1 cellular context compared by ENCODE assay signal in genomic region chr20:37265152-37265551, GRCh38.
TF ChIP-seq lines count a peak whose summit lies in the region.

No MANE protein-coding gene starts in this region.

TF ChIP-seq in GM12878, 131 proteins besides CTCF, POLR2A, EP300 and RAD21 (continued from another document and continues in another):
- TF ChIP-seq MXI1 (IDR thresholded peaks at IDR 0.05; ENCODE audit: low read depth, low read length) (no peak), SMARCA5 (IDR thresholded peaks at IDR 0.05) (peak; percentile 88), FOXK2 (IDR thresholded peaks at IDR 0.05) (no peak), SP1 (IDR thresholded peaks at IDR 0.05; ENCODE audit: low read depth, low read length) (no peak), CHD2 (IDR thresholded peaks at IDR 0.05; ENCODE audit: borderline replicate concordance, low read depth, low read length) (no peak), EED (IDR thresholded peaks at IDR 0.05; ENCODE audit: low read depth) (no peak), ZNF217 (IDR thresholded peaks at IDR 0.05) (peak; percentile 74), ATF2 (IDR thresholded peaks at IDR 0.05; ENCODE audit: low read length) (no peak), STAT1 (conservative IDR thresholded peaks at IDR 0.05) (no peak), SUZ12 (IDR thresholded peaks at IDR 0.05; ENCODE audit: unreplicated experiment) (no peak), MLLT1 (IDR thresholded peaks at IDR 0.05) (0 out of 2 replicates have a peak, but pooled peaks have one; percentile 25), BHLHE40 (IDR thresholded peaks at IDR 0.05; ENCODE audit: borderline replicate concordance in 1 of 2, low read depth in 2 of 2, low read length in 1 of 2) (peak in 1 of 2 experiments; percentile 27; a peak in 1 of 4 replicates), CBX3 (IDR thresholded peaks at IDR 0.05; ENCODE audit: borderline replicate concordance, low read depth) (no peak), JUND (IDR thresholded peaks at IDR 0.05; ENCODE audit: low read depth, low read length) (no peak), ZNF384 (IDR thresholded peaks at IDR 0.05; ENCODE audit: borderline replicate concordance, low read depth, low read length) (no peak), TAF1 (IDR thresholded peaks at IDR 0.05; ENCODE audit: borderline replicate concordance, low read depth, low read length) (no peak), CBFB (IDR thresholded peaks at IDR 0.05; ENCODE audit: low read depth) (no peak), ZBED1 (IDR thresholded peaks at IDR 0.05; ENCODE audit: borderline replicate concordance) (no peak), MEF2A (IDR thresholded peaks at IDR 0.05; ENCODE audit: insufficient read depth, low read depth, low read length) (no peak), RFX5 (IDR thresholded peaks at IDR 0.05; ENCODE audit: low read depth, low read length) (no peak), PML (IDR thresholded peaks at IDR 0.05; ENCODE audit: low read length) (no peak), ZSCAN29 (IDR thresholded peaks at IDR 0.05) (no peak), CREM (IDR thresholded peaks at IDR 0.05; ENCODE audit: low read depth) (no peak), USF2 (IDR thresholded peaks at IDR 0.05; ENCODE audit: borderline replicate concordance, low read depth, low read length) (no peak), ZBTB11 (CRISPR knock-in tag; IDR thresholded peaks at IDR 0.05) (no peak), NFIC (IDR thresholded peaks at IDR 0.05; ENCODE audit: low read depth, low read length) (no peak), RBBP5 (conservative IDR thresholded peaks at IDR 0.05) (no peak), YBX1 (IDR thresholded peaks at IDR 0.05) (no peak), MTA2 (IDR thresholded peaks at IDR 0.05; ENCODE audit: low read depth) (peak; percentile 77), EGR1 (IDR thresholded peaks at IDR 0.05; ENCODE audit: borderline replicate concordance in 1 of 2, low read depth in 2 of 2, low read length in 2 of 2) (no peak), WRNIP1 (IDR thresholded peaks at IDR 0.05; ENCODE audit: borderline replicate concordance, low read depth, low read length) (no peak), RB1 (IDR thresholded peaks at IDR 0.05; ENCODE audit: borderline replicate concordance) (no peak), ESRRA (IDR thresholded peaks at IDR 0.05; ENCODE audit: low read length) (no peak)
- TF ChIP-seq, protein P1, sequence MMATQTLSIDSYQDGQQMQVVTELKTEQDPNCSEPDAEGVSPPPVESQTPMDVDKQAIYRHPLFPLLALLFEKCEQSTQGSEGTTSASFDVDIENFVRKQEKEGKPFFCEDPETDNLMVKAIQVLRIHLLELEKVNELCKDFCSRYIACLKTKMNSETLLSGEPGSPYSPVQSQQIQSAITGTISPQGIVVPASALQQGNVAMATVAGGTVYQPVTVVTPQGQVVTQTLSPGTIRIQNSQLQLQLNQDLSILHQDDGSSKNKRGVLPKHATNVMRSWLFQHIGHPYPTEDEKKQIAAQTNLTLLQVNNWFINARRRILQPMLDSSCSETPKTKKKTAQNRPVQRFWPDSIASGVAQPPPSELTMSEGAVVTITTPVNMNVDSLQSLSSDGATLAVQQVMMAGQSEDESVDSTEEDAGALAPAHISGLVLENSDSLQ (IDR thresholded peaks at IDR 0.05): no peak
- TF ChIP-seq, protein P2, sequence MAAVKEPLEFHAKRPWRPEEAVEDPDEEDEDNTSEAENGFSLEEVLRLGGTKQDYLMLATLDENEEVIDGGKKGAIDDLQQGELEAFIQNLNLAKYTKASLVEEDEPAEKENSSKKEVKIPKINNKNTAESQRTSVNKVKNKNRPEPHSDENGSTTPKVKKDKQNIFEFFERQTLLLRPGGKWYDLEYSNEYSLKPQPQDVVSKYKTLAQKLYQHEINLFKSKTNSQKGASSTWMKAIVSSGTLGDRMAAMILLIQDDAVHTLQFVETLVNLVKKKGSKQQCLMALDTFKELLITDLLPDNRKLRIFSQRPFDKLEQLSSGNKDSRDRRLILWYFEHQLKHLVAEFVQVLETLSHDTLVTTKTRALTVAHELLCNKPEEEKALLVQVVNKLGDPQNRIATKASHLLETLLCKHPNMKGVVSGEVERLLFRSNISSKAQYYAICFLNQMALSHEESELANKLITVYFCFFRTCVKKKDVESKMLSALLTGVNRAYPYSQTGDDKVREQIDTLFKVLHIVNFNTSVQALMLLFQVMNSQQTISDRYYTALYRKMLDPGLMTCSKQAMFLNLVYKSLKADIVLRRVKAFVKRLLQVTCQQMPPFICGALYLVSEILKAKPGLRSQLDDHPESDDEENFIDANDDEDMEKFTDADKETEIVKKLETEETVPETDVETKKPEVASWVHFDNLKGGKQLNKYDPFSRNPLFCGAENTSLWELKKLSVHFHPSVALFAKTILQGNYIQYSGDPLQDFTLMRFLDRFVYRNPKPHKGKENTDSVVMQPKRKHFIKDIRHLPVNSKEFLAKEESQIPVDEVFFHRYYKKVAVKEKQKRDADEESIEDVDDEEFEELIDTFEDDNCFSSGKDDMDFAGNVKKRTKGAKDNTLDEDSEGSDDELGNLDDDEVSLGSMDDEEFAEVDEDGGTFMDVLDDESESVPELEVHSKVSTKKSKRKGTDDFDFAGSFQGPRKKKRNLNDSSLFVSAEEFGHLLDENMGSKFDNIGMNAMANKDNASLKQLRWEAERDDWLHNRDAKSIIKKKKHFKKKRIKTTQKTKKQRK (IDR thresholded peaks at IDR 0.05; ENCODE audit: low read depth, low read length): no peak
- TF ChIP-seq, protein P3, sequence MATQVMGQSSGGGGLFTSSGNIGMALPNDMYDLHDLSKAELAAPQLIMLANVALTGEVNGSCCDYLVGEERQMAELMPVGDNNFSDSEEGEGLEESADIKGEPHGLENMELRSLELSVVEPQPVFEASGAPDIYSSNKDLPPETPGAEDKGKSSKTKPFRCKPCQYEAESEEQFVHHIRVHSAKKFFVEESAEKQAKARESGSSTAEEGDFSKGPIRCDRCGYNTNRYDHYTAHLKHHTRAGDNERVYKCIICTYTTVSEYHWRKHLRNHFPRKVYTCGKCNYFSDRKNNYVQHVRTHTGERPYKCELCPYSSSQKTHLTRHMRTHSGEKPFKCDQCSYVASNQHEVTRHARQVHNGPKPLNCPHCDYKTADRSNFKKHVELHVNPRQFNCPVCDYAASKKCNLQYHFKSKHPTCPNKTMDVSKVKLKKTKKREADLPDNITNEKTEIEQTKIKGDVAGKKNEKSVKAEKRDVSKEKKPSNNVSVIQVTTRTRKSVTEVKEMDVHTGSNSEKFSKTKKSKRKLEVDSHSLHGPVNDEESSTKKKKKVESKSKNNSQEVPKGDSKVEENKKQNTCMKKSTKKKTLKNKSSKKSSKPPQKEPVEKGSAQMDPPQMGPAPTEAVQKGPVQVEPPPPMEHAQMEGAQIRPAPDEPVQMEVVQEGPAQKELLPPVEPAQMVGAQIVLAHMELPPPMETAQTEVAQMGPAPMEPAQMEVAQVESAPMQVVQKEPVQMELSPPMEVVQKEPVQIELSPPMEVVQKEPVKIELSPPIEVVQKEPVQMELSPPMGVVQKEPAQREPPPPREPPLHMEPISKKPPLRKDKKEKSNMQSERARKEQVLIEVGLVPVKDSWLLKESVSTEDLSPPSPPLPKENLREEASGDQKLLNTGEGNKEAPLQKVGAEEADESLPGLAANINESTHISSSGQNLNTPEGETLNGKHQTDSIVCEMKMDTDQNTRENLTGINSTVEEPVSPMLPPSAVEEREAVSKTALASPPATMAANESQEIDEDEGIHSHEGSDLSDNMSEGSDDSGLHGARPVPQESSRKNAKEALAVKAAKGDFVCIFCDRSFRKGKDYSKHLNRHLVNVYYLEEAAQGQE (IDR thresholded peaks at IDR 0.05; ENCODE audit: low read depth, low read length): no peak
- TF ChIP-seq, protein P4, sequence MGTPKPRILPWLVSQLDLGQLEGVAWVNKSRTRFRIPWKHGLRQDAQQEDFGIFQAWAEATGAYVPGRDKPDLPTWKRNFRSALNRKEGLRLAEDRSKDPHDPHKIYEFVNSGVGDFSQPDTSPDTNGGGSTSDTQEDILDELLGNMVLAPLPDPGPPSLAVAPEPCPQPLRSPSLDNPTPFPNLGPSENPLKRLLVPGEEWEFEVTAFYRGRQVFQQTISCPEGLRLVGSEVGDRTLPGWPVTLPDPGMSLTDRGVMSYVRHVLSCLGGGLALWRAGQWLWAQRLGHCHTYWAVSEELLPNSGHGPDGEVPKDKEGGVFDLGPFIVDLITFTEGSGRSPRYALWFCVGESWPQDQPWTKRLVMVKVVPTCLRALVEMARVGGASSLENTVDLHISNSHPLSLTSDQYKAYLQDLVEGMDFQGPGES (IDR thresholded peaks at IDR 0.05): no peak
- TF ChIP-seq, protein P5, sequence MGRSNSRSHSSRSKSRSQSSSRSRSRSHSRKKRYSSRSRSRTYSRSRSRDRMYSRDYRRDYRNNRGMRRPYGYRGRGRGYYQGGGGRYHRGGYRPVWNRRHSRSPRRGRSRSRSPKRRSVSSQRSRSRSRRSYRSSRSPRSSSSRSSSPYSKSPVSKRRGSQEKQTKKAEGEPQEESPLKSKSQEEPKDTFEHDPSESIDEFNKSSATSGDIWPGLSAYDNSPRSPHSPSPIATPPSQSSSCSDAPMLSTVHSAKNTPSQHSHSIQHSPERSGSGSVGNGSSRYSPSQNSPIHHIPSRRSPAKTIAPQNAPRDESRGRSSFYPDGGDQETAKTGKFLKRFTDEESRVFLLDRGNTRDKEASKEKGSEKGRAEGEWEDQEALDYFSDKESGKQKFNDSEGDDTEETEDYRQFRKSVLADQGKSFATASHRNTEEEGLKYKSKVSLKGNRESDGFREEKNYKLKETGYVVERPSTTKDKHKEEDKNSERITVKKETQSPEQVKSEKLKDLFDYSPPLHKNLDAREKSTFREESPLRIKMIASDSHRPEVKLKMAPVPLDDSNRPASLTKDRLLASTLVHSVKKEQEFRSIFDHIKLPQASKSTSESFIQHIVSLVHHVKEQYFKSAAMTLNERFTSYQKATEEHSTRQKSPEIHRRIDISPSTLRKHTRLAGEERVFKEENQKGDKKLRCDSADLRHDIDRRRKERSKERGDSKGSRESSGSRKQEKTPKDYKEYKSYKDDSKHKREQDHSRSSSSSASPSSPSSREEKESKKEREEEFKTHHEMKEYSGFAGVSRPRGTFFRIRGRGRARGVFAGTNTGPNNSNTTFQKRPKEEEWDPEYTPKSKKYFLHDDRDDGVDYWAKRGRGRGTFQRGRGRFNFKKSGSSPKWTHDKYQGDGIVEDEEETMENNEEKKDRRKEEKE (IDR thresholded peaks at IDR 0.05): no peak
